ENCODE assay signal across 8 cellular contexts in the genomic region with DNA sequence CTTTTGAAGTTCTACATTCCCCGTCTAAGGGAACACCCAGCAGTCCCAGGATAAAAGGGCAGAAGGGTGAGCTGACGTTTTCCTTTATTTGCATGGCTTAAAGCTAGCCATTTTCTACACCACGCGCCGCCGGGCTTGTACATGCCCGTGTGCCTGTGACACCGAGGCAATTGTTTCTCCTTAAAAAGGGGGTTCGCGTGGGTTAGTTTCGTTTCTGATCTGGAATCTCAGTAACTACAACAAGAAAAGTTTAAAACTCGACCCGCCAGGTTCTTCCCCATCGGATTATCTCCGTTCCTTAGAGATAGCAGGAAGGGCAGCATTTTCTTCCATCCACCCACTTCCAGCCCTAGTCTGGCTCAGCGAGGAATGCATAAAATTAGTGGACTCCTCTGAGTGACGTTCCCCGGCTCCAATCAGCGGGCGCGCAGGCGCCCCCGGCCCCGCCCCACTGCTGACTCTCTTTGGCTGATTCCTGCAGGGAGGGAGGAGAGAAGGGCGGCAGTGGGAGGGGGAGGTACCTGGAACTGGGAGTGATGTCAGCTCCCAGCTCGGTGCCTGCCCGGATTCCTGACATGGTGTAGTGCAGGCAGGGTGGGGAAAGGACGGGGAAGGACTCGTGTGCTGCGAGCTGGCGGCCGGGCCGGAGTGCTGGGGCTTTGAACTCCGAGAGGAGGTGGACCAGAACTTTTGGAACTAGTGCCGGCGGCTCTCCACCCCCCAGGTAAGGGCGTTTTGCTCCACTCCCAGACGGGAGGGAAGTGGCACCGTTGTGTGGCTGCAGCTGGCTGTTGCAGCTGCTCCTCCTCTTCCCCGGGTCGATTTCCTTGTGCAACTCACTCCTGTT. TPM values are rescaled to one million over a fixed set of nuclear protein-coding genes. Genes with fewer than 3 reads are reported as not detected.
DNase-seq lines count a peak whose midpoint lies in the region; ATAC-seq and TF ChIP-seq lines count a peak whose summit lies in the region.

TSS of gene PPFIBP1 (plus strand) at position 565 of the 847 bp plus-strand sequence. CDS start 109,191 bp downstream, outside the sequence.

- H4K5ac ChIP-seq in H9 (ENCODE audit: insufficient read length, low read depth, low read length) = peak within 1 kb of the TSS; percentile 69

- peak within 1 kb of the TSS; percentile 95; the same call in 1 of the 2 replicates for H3K14ac ChIP-seq in H9 (ENCODE audit: insufficient read depth, low read length)

- H3K9me3 ChIP-seq in H9 (ENCODE audit: control insufficient read depth, low read depth, low read length) = no peaks in the 10 kb centered on the region
- no peaks in the 10 kb centered on the region for H3K9me3 ChIP-seq in MM.1S (replicated peaks; ENCODE audit: insufficient read depth, low read length)

- H3K18ac ChIP-seq in H9 (ENCODE audit: insufficient read length, low read depth, low read length) = peak within 1 kb of the TSS; percentile 93

- peaks cover 18% of the 10 kb centered on the region for H3K23me2 ChIP-seq in H9 (ENCODE audit: insufficient read length, low read depth, low read length, poor library complexity, severe bottlenecking)

- DNase-seq in G401 (ENCODE audit: low spot score) = peak; percentile 96
- peak; percentile 100 for DNase-seq in H9
- peak; percentile 96 for DNase-seq in MM.1S
- DNase-seq in SIG-M5 (lab: John Stamatoyannopoulos, UW) = peak; percentile 84
- DNase-seq in activated gamma-delta T cell (lab: John Stamatoyannopoulos, UW) = peak; percentile 90
- peak; percentile 98 for DNase-seq in fibroblast of the aortic adventitia (ENCODE audit: low read depth)
- DNase-seq in nephron progenitor cell = peak; percentile 100
- DNase-seq in stimulated activated naive CD8-positive, alpha-beta T cell treated with anti-CD3 and anti-CD28 coated beads, Interleukin-15, amount 100 ng/mL, for 72 hours = peak; percentile 84 to 87

- H3K9ac ChIP-seq in H9 (ENCODE audit: extremely low read depth, insufficient read length, low read length) = peak within 1 kb of the TSS; percentile 80
- H3K9ac ChIP-seq in MM.1S (ENCODE audit: low read length) = peak within 1 kb of the TSS; percentile 60

- ATAC-seq in stimulated activated naive CD8-positive, alpha-beta T cell treated with anti-CD3 and anti-CD28 coated beads, Interleukin-15, amount 100 ng/mL, for 72 hours = peak; percentile 96

- H3K27ac ChIP-seq in H9 (ENCODE audit: insufficient read length, low read depth, low read length) (peak within 1 kb of the TSS; percentile 69), MM.1S (ENCODE audit: low read length) (peak within 1 kb of the TSS; percentile 5; the same call in 1 of the 2 replicates)

- no peaks in the 10 kb centered on the region for H4K20me1 ChIP-seq in H9 (ENCODE audit: control insufficient read depth, insufficient read depth, insufficient read length)
- no peaks in the 10 kb centered on the region for H4K20me1 ChIP-seq in MM.1S (ENCODE audit: insufficient read depth, low read length)

- peaks cover 38 to 42% of the 10 kb centered on the region in 2 experiments for H3K4me1 Mint-ChIP-seq in H9
- peaks cover 79% of the 10 kb centered on the region for H3K4me1 Mint-ChIP-seq in nephron progenitor cell
- peaks cover 14% of the 10 kb centered on the region for H3K4me1 Mint-ChIP-seq in stimulated activated naive CD8-positive, alpha-beta T cell treated with anti-CD3 and anti-CD28 coated beads, Interleukin-15, amount 100 ng/mL, for 72 hours

- H3K4me3 Mint-ChIP-seq in H9 = peak within 1 kb of the TSS; percentile 87 to 91
- H3K4me3 Mint-ChIP-seq in nephron progenitor cell = peak within 1 kb of the TSS; percentile 92
- H3K4me3 Mint-ChIP-seq in stimulated activated naive CD8-positive, alpha-beta T cell treated with anti-CD3 and anti-CD28 coated beads, Interleukin-15, amount 100 ng/mL, for 72 hours = peak within 1 kb of the TSS; percentile 88 to 94

- H3K4me2 ChIP-seq in H9 (ENCODE audit: insufficient read depth, insufficient read length, low read length) (peak within 1 kb of the TSS; percentile 79), MM.1S (ENCODE audit: low read depth, low read length) (peak within 1 kb of the TSS; percentile 68)

- H3K36me3 ChIP-seq in MM.1S (replicated peaks; ENCODE audit: insufficient read depth, low read length) = no peaks in the 10 kb centered on the region

- H2BK20ac ChIP-seq in H9 (ENCODE audit: low read depth, low read length, poor library complexity, severe bottlenecking) = no peak within 1 kb of the TSS

- H3K79me1 ChIP-seq in H9 (ENCODE audit: insufficient read depth, low read depth, low read length, poor library complexity, severe bottlenecking) = no peaks in the 10 kb centered on the region

- H4K91ac ChIP-seq in H9 (ENCODE audit: insufficient read length, low read depth, low read length) = no peak within 1 kb of the TSS

- H3K4me3 ChIP-seq in MM.1S (ENCODE audit: low read length) (peak within 1 kb of the TSS; percentile 78), fibroblast of the aortic adventitia (ENCODE audit: low read depth, low read length) (peak within 1 kb of the TSS; percentile 84)

- H3K23ac ChIP-seq in H9 (ENCODE audit: insufficient read length, low read depth, low read length) = no peak within 1 kb of the TSS

- H2BK15ac ChIP-seq in H9 (ENCODE audit: low read depth, low read length) = no peak within 1 kb of the TSS

- H2BK12ac ChIP-seq in H9 (ENCODE audit: insufficient read length, low read depth, low read length) = no peak within 1 kb of the TSS

- H2AFZ ChIP-seq in H9 (ENCODE audit: low read length) (peak within 1 kb of the TSS; percentile 61), MM.1S (ENCODE audit: low read length) (peak within 1 kb of the TSS; percentile 88)

- no peaks in the 10 kb centered on the region for H3K9me2 ChIP-seq in MM.1S (replicated peaks; ENCODE audit: insufficient read depth, low read length)

- H4K8ac ChIP-seq in H9 (replicated peaks; ENCODE audit: insufficient read length, low read depth, low read length) = no peak within 1 kb of the TSS

- H3K36me3 Mint-ChIP-seq in H9 (ENCODE audit: insufficient read depth in 1 of 3, low read depth in 3 of 3) = peaks cover 0 to 1% (median 0%) of the 10 kb centered on the region in 3 experiments; a peak in 1 of 7 replicates
- peaks cover 6% of the 10 kb centered on the region for H3K36me3 Mint-ChIP-seq in nephron progenitor cell (ENCODE audit: low read depth)

- H2BK5ac ChIP-seq in H9 (ENCODE audit: insufficient read length, low read length) = peak within 1 kb of the TSS; percentile 24

- H3K4ac ChIP-seq in H9 (ENCODE audit: low read depth, low read length) = no peak within 1 kb of the TSS; the same call in 1 of the 2 replicates

- no peak within 1 kb of the TSS for H3K56ac ChIP-seq in H9 (ENCODE audit: insufficient read length, low read depth, low read length)

- H3K79me2 ChIP-seq in H9 (ENCODE audit: insufficient read depth, low read length) (0 out of 2 replicates have a peak, but pooled peaks cover 2% of the 10 kb centered on the region), MM.1S (ENCODE audit: low read length) (no peaks in the 10 kb centered on the region)

- H3K27me3 Mint-ChIP-seq in H9 (ENCODE audit: low read depth) (peaks cover 26% of the 10 kb centered on the region), nephron progenitor cell (ENCODE audit: low read depth, poor library complexity) (no peaks in the 10 kb centered on the region)
- peaks cover 16% of the 10 kb centered on the region for H3K27me3 Mint-ChIP-seq in stimulated activated naive CD8-positive, alpha-beta T cell treated with anti-CD3 and anti-CD28 coated beads, Interleukin-15, amount 100 ng/mL, for 72 hours

- TF ChIP-seq CTCF in H9 (conservative IDR thresholded peaks at IDR 0.05) (peak; percentile 37; the same call in 2 of the 3 replicates), MM.1S (IDR thresholded peaks at IDR 0.05; ENCODE audit: low read length) (no peak), fibroblast of the aortic adventitia (IDR thresholded peaks at IDR 0.05; ENCODE audit: insufficient read depth, low read length) (peak; percentile 49), nephron progenitor cell (IDR thresholded peaks at IDR 0.05) (no peak)

- peak within 1 kb of the TSS; percentile 78 for H3T11ph ChIP-seq in H9 (ENCODE audit: low read length)

- peak within 1 kb of the TSS; percentile 74 for H2BK120ac ChIP-seq in H9 (ENCODE audit: low read depth, low read length, poor library complexity, severe bottlenecking)

- no peaks in the 10 kb centered on the region for H3K27me3 ChIP-seq in H9 (ENCODE audit: insufficient read depth, low read length)
- no peaks in the 10 kb centered on the region for H3K27me3 ChIP-seq in MM.1S (replicated peaks; ENCODE audit: insufficient read depth, low read length)

- H2AK5ac ChIP-seq in H9 (ENCODE audit: insufficient read length, low read length) = no peak within 1 kb of the TSS

- H3F3A ChIP-seq in MM.1S (ENCODE audit: insufficient read depth, low read length) = no peaks in the 10 kb centered on the region; the same call in 1 of the 2 replicates

- WGBS in H9 (ENCODE audit: extremely low coverage, insufficient read length, low lambda C conversion rate) = no CpG with 5 or more reads among the region's 41 CpGs

- H3K27ac Mint-ChIP-seq in H9 = peak within 1 kb of the TSS; percentile 94 to 99 (median 95)
- peak within 1 kb of the TSS; percentile 86 for H3K27ac Mint-ChIP-seq in nephron progenitor cell
- peak within 1 kb of the TSS; percentile 91 to 93 for H3K27ac Mint-ChIP-seq in stimulated activated naive CD8-positive, alpha-beta T cell treated with anti-CD3 and anti-CD28 coated beads, Interleukin-15, amount 100 ng/mL, for 72 hours

- no peaks in the 10 kb centered on the region for H3K9me3 Mint-ChIP-seq in H9
- H3K9me3 Mint-ChIP-seq in nephron progenitor cell = no peaks in the 10 kb centered on the region
- no peaks in the 10 kb centered on the region for H3K9me3 Mint-ChIP-seq in stimulated activated naive CD8-positive, alpha-beta T cell treated with anti-CD3 and anti-CD28 coated beads, Interleukin-15, amount 100 ng/mL, for 72 hours

- in situ Hi-C loops in G401 (cut with HindIII; ENCODE audit: low sequenced_read_pairs) = no loop called here

- H3K4me1 ChIP-seq in H9 (ENCODE audit: insufficient read depth, low read length) (peaks cover 10% of the 10 kb centered on the region; the same call in 1 of the 2 replicates), MM.1S (ENCODE audit: low read length) (no peaks in the 10 kb centered on the region)

RNA-seq across cellular contexts. Expression of gene PPFIBP1, which starts in this region (rescaled TPM):
- 27.1 and 43.4 TPM in 2 replicates for total RNA-seq in G401 (2014; rRNA removed; shearing (Covaris generic))
- total RNA-seq in H9 (2021) (28.7 and 29.2 TPM in 2 replicates), fibroblast of the aortic adventitia (ENCODE audit: low replicate concordance) (131 and 211 TPM in 2 replicates)

Comparison
In these comparisons a context has a peak if more than half of its experiments do, and no peak if none do; other contexts are left out.
1. Peak in every context shown above with its lines: DNase-seq, ATAC-seq, H3K4me3 ChIP-seq and H3K27ac ChIP-seq.
2. CTCF ChIP-seq: peak in H9 (single experiment) and fibroblast of the aortic adventitia (single experiment); none in MM.1S (single experiment) and nephron progenitor cell (single experiment).